Comparison of ENCODE assay signal across 6 cellular contexts in genomic region chr19:44913512-44914435, GRCh38. TPM values are rescaled to one million over a fixed set of nuclear protein-coding genes. Genes with fewer than 3 reads are reported as not detected.
A peak's percentile ranks its signal among the peaks of the same experiment; 100 is the strongest.
DNase-seq lines count a peak whose midpoint lies in the region; ATAC-seq and TF ChIP-seq lines count a peak whose summit lies in the region.
"Not testable (repeated sequence)": the region's sequence is repeated elsewhere in the genome, so short reads cannot be mapped to it uniquely, and the experiment has no call there.

No MANE protein-coding gene starts in this region.

- not testable (repeated sequence) for TF ChIP-seq CTCF in HCT116 (IDR thresholded peaks at IDR 0.05 in 2 of 3, conservative IDR thresholded peaks at IDR 0.05 in 1 of 3; ENCODE audit: borderline replicate concordance in 1 of 3, insufficient read depth in 1 of 3, low read depth in 2 of 3, low read length in 2 of 3); glutamatergic neuron (IDR thresholded peaks at IDR 0.05; ENCODE audit: partially characterized antibody, unreplicated experiment); transverse colon (IDR thresholded peaks at IDR 0.05)

- H3K27ac Mint-ChIP-seq in T-helper 1 cell treated with Interleukin-12 subunit alpha and Interleukin-12 subunit beta and Interleukin-4 antibody, amounts not matched to agents 30 μg/mL and 1 μg/mL, for 36 hours = peak overlapping the region; percentile 71
- peak overlapping the region; percentile 75 for H3K27ac Mint-ChIP-seq in activated naive CD8-positive, alpha-beta T cell treated with anti-CD3 and anti-CD28 coated beads, Interleukin-2, amount 10 ng/mL, durations not matched to agents 7 days and 5 days
- not testable (repeated sequence) for H3K27ac Mint-ChIP-seq in glutamatergic neuron (ENCODE audit: unreplicated experiment)
- H3K27ac Mint-ChIP-seq in natural killer cell treated with Interleukin-12 subunit alpha and Interleukin-12 subunit beta and Interleukin-15 and Interleukin-18, amount 100 ng/mL, for 72 hours = peak overlapping the region in 1 of 2 donors; percentile 81

- H4K20me1 ChIP-seq in HCT116 (ENCODE audit: insufficient read depth) = not testable (repeated sequence)

- TF ChIP-seq RAD21 in HCT116 (IDR thresholded peaks at IDR 0.05; ENCODE audit: low read depth) = not testable (repeated sequence)

- not testable (repeated sequence) for ATAC-seq in HCT116; activated naive CD8-positive, alpha-beta T cell treated with anti-CD3 and anti-CD28 coated beads, Interleukin-2, amount 10 ng/mL, durations not matched to agents 7 days and 5 days (ENCODE audit: low read depth); natural killer cell treated with Interleukin-12 subunit alpha and Interleukin-12 subunit beta and Interleukin-15 and Interleukin-18, amount 100 ng/mL, for 72 hours

- not testable (repeated sequence) for H3K36me3 Mint-ChIP-seq in T-helper 1 cell treated with Interleukin-12 subunit alpha and Interleukin-12 subunit beta and Interleukin-4 antibody, amounts not matched to agents 30 μg/mL and 1 μg/mL, for 36 hours (ENCODE audit: low read depth); activated naive CD8-positive, alpha-beta T cell treated with anti-CD3 and anti-CD28 coated beads, Interleukin-2, amount 10 ng/mL, durations not matched to agents 7 days and 5 days; glutamatergic neuron (ENCODE audit: unreplicated experiment); natural killer cell treated with Interleukin-12 subunit alpha and Interleukin-12 subunit beta and Interleukin-15 and Interleukin-18, amount 100 ng/mL, for 72 hours

- not testable (repeated sequence) for H3K27ac ChIP-seq in HCT116 (ENCODE audit: low read depth, low read length)
- H3K27ac ChIP-seq in transverse colon = peak overlapping the region; percentile 37 to 64 (median 53)

- H3K4me1 Mint-ChIP-seq in T-helper 1 cell treated with Interleukin-12 subunit alpha and Interleukin-12 subunit beta and Interleukin-4 antibody, amounts not matched to agents 30 μg/mL and 1 μg/mL, for 36 hours (ENCODE audit: low read depth) = peaks cover 14% of the 10 kb centered on the region
- H3K4me1 Mint-ChIP-seq in activated naive CD8-positive, alpha-beta T cell treated with anti-CD3 and anti-CD28 coated beads, Interleukin-2, amount 10 ng/mL, durations not matched to agents 7 days and 5 days; glutamatergic neuron (ENCODE audit: low read depth, unreplicated experiment); natural killer cell treated with Interleukin-12 subunit alpha and Interleukin-12 subunit beta and Interleukin-15 and Interleukin-18, amount 100 ng/mL, for 72 hours (ENCODE audit: low read depth in 2 of 2): not testable (repeated sequence)

- not testable (repeated sequence) for H2AFZ ChIP-seq in HCT116 (ENCODE audit: low read depth, low read length, poor library complexity, severe bottlenecking)

- in situ Hi-C loops in transverse colon (cut with MboI; ENCODE audit: low pct_ligation_motif_present in 1 of 4, low pct_unique_long_range_greater_than_20kb in 1 of 4, low sequenced_read_pairs in 3 of 4) = not testable (repeated sequence)

- CTCF ChIA-PET in HCT116 (lab: Charles Lee) = not testable (repeated sequence)

- not testable (repeated sequence) for BruUV-seq in HCT116 (replicated peaks; lab: Mats Ljungman, UMichigan)

- H3K4me1 ChIP-seq in HCT116 (ENCODE audit: control insufficient read depth in 1 of 2, insufficient read depth in 2 of 2, low read length in 2 of 2) (peaks cover 21 to 40% of the 10 kb centered on the region in 2 experiments), transverse colon (peaks cover 7 to 30% (median 13%) of the 10 kb centered on the region in 4 donors)

- H3K9me2 ChIP-seq in HCT116 (ENCODE audit: insufficient read depth) = not testable (repeated sequence)

- H3K9ac ChIP-seq in HCT116 (ENCODE audit: low read length) = not testable (repeated sequence)

- not testable (repeated sequence) for H3K4me3 ChIP-seq in HCT116 (replicated peaks in 1 of 2; ENCODE audit: low read depth in 1 of 2, low read length in 2 of 2)
- H3K4me3 ChIP-seq in transverse colon = peak overlapping the region in 2 of 4 donors; percentile 31 to 55

- H3K27me3 Mint-ChIP-seq in T-helper 1 cell treated with Interleukin-12 subunit alpha and Interleukin-12 subunit beta and Interleukin-4 antibody, amounts not matched to agents 30 μg/mL and 1 μg/mL, for 36 hours (ENCODE audit: low read depth) = peaks cover 16% of the 10 kb centered on the region
- H3K27me3 Mint-ChIP-seq in activated naive CD8-positive, alpha-beta T cell treated with anti-CD3 and anti-CD28 coated beads, Interleukin-2, amount 10 ng/mL, durations not matched to agents 7 days and 5 days = peaks cover 26% of the 10 kb centered on the region
- not testable (repeated sequence) for H3K27me3 Mint-ChIP-seq in glutamatergic neuron (ENCODE audit: unreplicated experiment)
- H3K27me3 Mint-ChIP-seq in natural killer cell treated with Interleukin-12 subunit alpha and Interleukin-12 subunit beta and Interleukin-15 and Interleukin-18, amount 100 ng/mL, for 72 hours = peaks cover 12 to 15% of the 10 kb centered on the region in 2 donors

- not testable (repeated sequence) for H3K9me3 Mint-ChIP-seq in T-helper 1 cell treated with Interleukin-12 subunit alpha and Interleukin-12 subunit beta and Interleukin-4 antibody, amounts not matched to agents 30 μg/mL and 1 μg/mL, for 36 hours; activated naive CD8-positive, alpha-beta T cell treated with anti-CD3 and anti-CD28 coated beads, Interleukin-2, amount 10 ng/mL, durations not matched to agents 7 days and 5 days; glutamatergic neuron (ENCODE audit: unreplicated experiment); natural killer cell treated with Interleukin-12 subunit alpha and Interleukin-12 subunit beta and Interleukin-15 and Interleukin-18, amount 100 ng/mL, for 72 hours

- RAD21 ChIA-PET in HCT116 (lab: Charles Lee; ENCODE audit: low non-redundant PET in 1 of 2, low total read pairs in 2 of 2, uncharacterized antibody in 2 of 2, unreplicated experiment in 2 of 2) = not testable (repeated sequence)

- TF ChIP-seq EP300 in transverse colon (IDR thresholded peaks at IDR 0.05; ENCODE audit: low read depth) = not testable (repeated sequence)

- whole genome bisulfite sequencing in transverse colon (ENCODE audit: low coverage in 1 of 2), 2 donors = 48 to 62% methylated on average over 13 to 23 of the region's 23 CpGs

- not testable (repeated sequence) for H3K79me2 ChIP-seq in HCT116 (ENCODE audit: insufficient read depth, low read length)

- peak overlapping the region; percentile 77 for H3K4me2 ChIP-seq in HCT116 (ENCODE audit: low read length)

- POLR2A ChIA-PET in HCT116 (lab: Charles Lee) = interaction anchor here (1.3 kb wide), 1 partner anchor 41 kb away, joined by 4 read pairs; the partner anchor contains the start of gene CLPTM1
- POLR2A ChIA-PET in activated naive CD8-positive, alpha-beta T cell treated with anti-CD3 and anti-CD28 coated beads, Interleukin-2, amount 10 ng/mL, durations not matched to agents 7 days and 5 days (lab: Charles Lee) = not testable (repeated sequence)

- DNase-seq in HCT116 (ENCODE audit: low read depth, low spot score); activated naive CD8-positive, alpha-beta T cell treated with anti-CD3 and anti-CD28 coated beads, Interleukin-2, amount 10 ng/mL, durations not matched to agents 7 days and 5 days; glutamatergic neuron; natural killer cell treated with Interleukin-12 subunit alpha and Interleukin-12 subunit beta and Interleukin-15 and Interleukin-18, amount 100 ng/mL, for 72 hours (ENCODE audit: low spot score); transverse colon: not testable (repeated sequence)

- not testable (repeated sequence) for H3K36me3 ChIP-seq in HCT116 (ENCODE audit: control insufficient read depth in 1 of 2, insufficient read depth in 2 of 2, low read length in 2 of 2); transverse colon

- H3K27me3 ChIP-seq in HCT116 (ENCODE audit: insufficient read depth, low read length); transverse colon: not testable (repeated sequence)

- H3K4me3 Mint-ChIP-seq in T-helper 1 cell treated with Interleukin-12 subunit alpha and Interleukin-12 subunit beta and Interleukin-4 antibody, amounts not matched to agents 30 μg/mL and 1 μg/mL, for 36 hours = peak overlapping the region; percentile 89
- peak overlapping the region; percentile 93 for H3K4me3 Mint-ChIP-seq in activated naive CD8-positive, alpha-beta T cell treated with anti-CD3 and anti-CD28 coated beads, Interleukin-2, amount 10 ng/mL, durations not matched to agents 7 days and 5 days
- peak overlapping the region; percentile 94 for H3K4me3 Mint-ChIP-seq in glutamatergic neuron (ENCODE audit: unreplicated experiment)
- peak overlapping the region; percentile 94 for H3K4me3 Mint-ChIP-seq in natural killer cell treated with Interleukin-12 subunit alpha and Interleukin-12 subunit beta and Interleukin-15 and Interleukin-18, amount 100 ng/mL, for 72 hours

- intact Hi-C loops in HCT116 (cut with micrococcal nuclease) = loop anchor here (2.0 kb wide), 1 partner anchor 41 kb away; the partner anchor contains the start of gene CLPTM1
- intact Hi-C loops in transverse colon (cut with DNase I; ENCODE audit: low total_unique reads) = not testable (repeated sequence)

- TF ChIP-seq POLR2A in HCT116 (IDR thresholded peaks at IDR 0.05; ENCODE audit: borderline replicate concordance, extremely low read depth, insufficient read depth, insufficient read length); transverse colon (IDR thresholded peaks at IDR 0.05): not testable (repeated sequence)

- H3K9me3 ChIP-seq in HCT116 (ENCODE audit: control insufficient read depth in 1 of 2, insufficient read depth in 1 of 2, low read depth in 1 of 2, low read length in 2 of 2); transverse colon: not testable (repeated sequence)

RNA-seq across cellular contexts. Expression of gene APOC1, which starts 0.6 kb away (rescaled TPM):
- 5.1 TPM for total RNA-seq in HCT116 (2021; ENCODE audit: unreplicated experiment)
- polyA plus RNA-seq in HCT116 (2012) = 0.32 and 0.51 TPM in 2 replicates
- 10 to 100 TPM; 11.6 to 12.7 TPM for total RNA-seq in activated naive CD8-positive, alpha-beta T cell treated with anti-CD3 and anti-CD28 coated beads, Interleukin-2, amount 10 ng/mL, durations not matched to agents 7 days and 5 days
- total RNA-seq in glutamatergic neuron (ENCODE audit: unreplicated experiment) = 8.3 TPM
- total RNA-seq in natural killer cell treated with Interleukin-12 subunit alpha and Interleukin-12 subunit beta and Interleukin-15 and Interleukin-18, amount 100 ng/mL, for 72 hours = not detected
- total RNA-seq in transverse colon = 10 to 100 TPM in 3 of 4 donors, not detected in 1; 10.8 to 48.4 (median 34.8) TPM

RNA-seq across cellular contexts. Expression of gene APOE, which starts 8.2 kb away (rescaled TPM):
- total RNA-seq in HCT116 (2021; ENCODE audit: unreplicated experiment) (7.2 TPM), glutamatergic neuron (ENCODE audit: unreplicated experiment) (65.9 TPM), transverse colon (100 to 1,000 TPM in 2 of 4 donors, 10 to 100 TPM in 2; 72.2 to 214 (median 132) TPM)
- polyA plus RNA-seq in HCT116 (2012) = 1.4 and 2.1 TPM in 2 replicates
- 10 to 100 TPM; 10.5 to 12.9 TPM for total RNA-seq in activated naive CD8-positive, alpha-beta T cell treated with anti-CD3 and anti-CD28 coated beads, Interleukin-2, amount 10 ng/mL, durations not matched to agents 7 days and 5 days
- 1 to 10 TPM; 1.5 to 1.6 TPM for total RNA-seq in natural killer cell treated with Interleukin-12 subunit alpha and Interleukin-12 subunit beta and Interleukin-15 and Interleukin-18, amount 100 ng/mL, for 72 hours

RNA-seq across cellular contexts. Expression of gene TOMM40, which starts 22.7 kb away (rescaled TPM):
- 178 TPM for total RNA-seq in HCT116 (2021; ENCODE audit: unreplicated experiment)
- polyA plus RNA-seq in HCT116 (2012) = 103 and 112 TPM in 2 replicates
- 10 to 100 TPM; 50.3 to 53.5 TPM for total RNA-seq in activated naive CD8-positive, alpha-beta T cell treated with anti-CD3 and anti-CD28 coated beads, Interleukin-2, amount 10 ng/mL, durations not matched to agents 7 days and 5 days
- total RNA-seq in glutamatergic neuron (ENCODE audit: unreplicated experiment) = 57.8 TPM
- total RNA-seq in natural killer cell treated with Interleukin-12 subunit alpha and Interleukin-12 subunit beta and Interleukin-15 and Interleukin-18, amount 100 ng/mL, for 72 hours = 100 to 1,000 TPM; 119 to 240 TPM
- total RNA-seq in transverse colon = 100 to 1,000 TPM in 1 of 4 donors, 10 to 100 TPM in 3; 36.0 to 101 (median 53.8) TPM

RNA-seq across cellular contexts. Expression of gene APOC4, which starts 28.3 kb away (rescaled TPM):
- total RNA-seq in HCT116 (2021; ENCODE audit: unreplicated experiment) (not detected), glutamatergic neuron (ENCODE audit: unreplicated experiment) (not detected), transverse colon (not detected)
- polyA plus RNA-seq in HCT116 (2012) = not detected in 2 replicates
- not detected for total RNA-seq in activated naive CD8-positive, alpha-beta T cell treated with anti-CD3 and anti-CD28 coated beads, Interleukin-2, amount 10 ng/mL, durations not matched to agents 7 days and 5 days
- total RNA-seq in natural killer cell treated with Interleukin-12 subunit alpha and Interleukin-12 subunit beta and Interleukin-15 and Interleukin-18, amount 100 ng/mL, for 72 hours = not detected

RNA-seq across cellular contexts. Expression of gene APOC2, which starts 32.1 kb away (rescaled TPM):
- total RNA-seq in HCT116 (2021; ENCODE audit: unreplicated experiment) (not detected), glutamatergic neuron (ENCODE audit: unreplicated experiment) (not detected), transverse colon (under 1 TPM in 1 of 4 donors, not detected in 3; 0.68 TPM)
- polyA plus RNA-seq in HCT116 (2012) = not detected in 2 replicates
- not detected for total RNA-seq in activated naive CD8-positive, alpha-beta T cell treated with anti-CD3 and anti-CD28 coated beads, Interleukin-2, amount 10 ng/mL, durations not matched to agents 7 days and 5 days
- total RNA-seq in natural killer cell treated with Interleukin-12 subunit alpha and Interleukin-12 subunit beta and Interleukin-15 and Interleukin-18, amount 100 ng/mL, for 72 hours = 1 to 10 TPM in 1 of 2 donors, not detected in 1; 4.6 TPM
